ENCODE assay signal across 1 cellular context in the genomic region with DNA sequence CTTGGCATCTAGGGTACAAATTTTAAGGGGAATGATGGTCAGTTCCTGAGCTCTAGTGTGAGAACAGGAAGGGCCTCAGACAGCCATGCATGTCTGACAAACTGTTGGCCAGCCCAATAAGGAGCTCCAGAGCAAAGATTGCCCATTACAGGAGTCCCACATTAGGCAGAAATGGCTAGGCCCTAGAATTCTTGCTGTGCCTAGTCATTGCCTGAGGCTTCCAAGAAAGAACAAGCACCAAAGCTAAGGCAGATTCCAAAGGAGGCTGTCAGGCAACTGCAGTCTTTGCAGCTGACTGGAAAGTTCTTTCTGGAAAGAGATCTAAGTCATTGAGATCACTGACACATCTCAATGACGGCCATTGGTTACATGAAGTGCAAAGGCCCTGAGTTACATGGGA.
TF ChIP-seq lines count a peak whose summit lies in the region.

No MANE protein-coding gene starts in this region.

TF ChIP-seq in HepG2, 621 proteins besides CTCF, POLR2A, EP300 and RAD21:
- TF ChIP-seq ZNF343 (CRISPR knock-in tag; IDR thresholded peaks at IDR 0.05) = no peak
- no peak for TF ChIP-seq SOX5 (CRISPR knock-in tag; IDR thresholded peaks at IDR 0.05; ENCODE audit: borderline replicate concordance)
- TF ChIP-seq ZNF432 (CRISPR knock-in tag; IDR thresholded peaks at IDR 0.05; ENCODE audit: borderline replicate concordance) = no peak
- no peak for TF ChIP-seq PRPF4 (IDR thresholded peaks at IDR 0.05; ENCODE audit: low read depth, low read length, poor library complexity, severe bottlenecking)
- no peak for TF ChIP-seq ZNF879 (CRISPR knock-in tag; IDR thresholded peaks at IDR 0.05)
- TF ChIP-seq MBD4 (IDR thresholded peaks at IDR 0.05; ENCODE audit: borderline replicate concordance, low read length) = no peak
- TF ChIP-seq HOXA5 (CRISPR knock-in tag; IDR thresholded peaks at IDR 0.05) = no peak
- TF ChIP-seq, protein P1, sequence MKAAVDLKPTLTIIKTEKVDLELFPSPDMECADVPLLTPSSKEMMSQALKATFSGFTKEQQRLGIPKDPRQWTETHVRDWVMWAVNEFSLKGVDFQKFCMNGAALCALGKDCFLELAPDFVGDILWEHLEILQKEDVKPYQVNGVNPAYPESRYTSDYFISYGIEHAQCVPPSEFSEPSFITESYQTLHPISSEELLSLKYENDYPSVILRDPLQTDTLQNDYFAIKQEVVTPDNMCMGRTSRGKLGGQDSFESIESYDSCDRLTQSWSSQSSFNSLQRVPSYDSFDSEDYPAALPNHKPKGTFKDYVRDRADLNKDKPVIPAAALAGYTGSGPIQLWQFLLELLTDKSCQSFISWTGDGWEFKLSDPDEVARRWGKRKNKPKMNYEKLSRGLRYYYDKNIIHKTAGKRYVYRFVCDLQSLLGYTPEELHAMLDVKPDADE (CRISPR knock-in tag; IDR thresholded peaks at IDR 0.05) = no peak
- TF ChIP-seq ZNF839 (CRISPR knock-in tag; IDR thresholded peaks at IDR 0.05; ENCODE audit: borderline replicate concordance) = no peak
- no peak for TF ChIP-seq BRCA1 (CRISPR knock-in tag; IDR thresholded peaks at IDR 0.05)
- TF ChIP-seq PHF20 (CRISPR knock-in tag; IDR thresholded peaks at IDR 0.05) = no peak
- no peak for TF ChIP-seq LBX2 (CRISPR knock-in tag; IDR thresholded peaks at IDR 0.05; ENCODE audit: borderline replicate concordance)
- TF ChIP-seq ZBTB38 (CRISPR knock-in tag; IDR thresholded peaks at IDR 0.05) = no peak
